In genomic region chr13:29204651-29205050, GRCh38 we compare ENCODE assay signal across 17 cellular contexts.
DNase-seq lines count a peak whose midpoint lies in the region; ATAC-seq and TF ChIP-seq lines count a peak whose summit lies in the region.
"Had no signal": no experiment of that assay in that cellular context is flagged by ENCODE, and none has a peak within 500 bp of the region (broad histone marks: within the 10 kb centered on the region; RNA-seq: fewer than 3 reads in every experiment).

No MANE protein-coding gene starts in this region.

- H3K9me3 ChIP-seq in heart left ventricle = peaks cover 0 to 23% (median 0%) of the 10 kb centered on the region in 12 donors
- H3K9me3 ChIP-seq: A549, Caco-2 had no signal

- no peaks in the 10 kb centered on the region for H3K27me3 Mint-ChIP-seq in activated T-helper 1 cell treated with anti-CD3 and anti-CD28 coated beads, Interleukin-12 subunit alpha, Interleukin-12 subunit beta, Interleukin-2, Interleukin-4 antibody, amounts not matched to agents 30 ng/mL and 10 ng/mL and 1 ng/mL, durations not matched to agents 14 hours and 24 hours and 36 hours (ENCODE audit: insufficient read depth)
- H3K27me3 Mint-ChIP-seq: B cell; CD4-positive, alpha-beta T cell had no signal

- H3K27ac Mint-ChIP-seq in activated T-helper 1 cell treated with anti-CD3 and anti-CD28 coated beads, Interleukin-12 subunit alpha, Interleukin-12 subunit beta, Interleukin-2, Interleukin-4 antibody, amounts not matched to agents 30 ng/mL and 10 ng/mL and 1 ng/mL, durations not matched to agents 14 hours and 24 hours and 36 hours = no peak overlapping the region
- H3K27ac Mint-ChIP-seq: B cell; CD4-positive, alpha-beta T cell; CD8-positive, alpha-beta T cell had no signal

- no peak overlapping the region for H3K4me3 Mint-ChIP-seq in activated T-helper 1 cell treated with anti-CD3 and anti-CD28 coated beads, Interleukin-12 subunit alpha, Interleukin-12 subunit beta, Interleukin-2, Interleukin-4 antibody, amounts not matched to agents 30 ng/mL and 10 ng/mL and 1 ng/mL, durations not matched to agents 14 hours and 24 hours and 36 hours
- H3K4me3 Mint-ChIP-seq: B cell; CD4-positive, alpha-beta T cell; CD8-positive, alpha-beta T cell had no signal

- TF ChIP-seq CTCF in heart left ventricle (IDR thresholded peaks at IDR 0.05) = no peak

- no peak for TF ChIP-seq POLR2A in heart left ventricle (IDR thresholded peaks at IDR 0.05)

- WGBS in heart left ventricle, 4 donors = 90 to 95% (median 91%) methylated on average over 10 to 13 of the region's 13 CpGs

- H3K27ac ChIP-seq in heart left ventricle = no peak overlapping the region
- H3K27ac ChIP-seq: 22Rv1; A549; BLaER1 treated with 17β-estradiol and CSF1 and Interleukin-3, amounts not matched to agents 10 nM and 100 nM; C4-2B had no signal

- intact Hi-C loops in Right ventricle myocardium inferior (cut with DNase I) (no loop called here), heart left ventricle (cut with DNase I) (no loop called here), posterior vena cava (cut with DNase I) (no loop called here)
- intact Hi-C loops in activated T-helper 1 cell treated with anti-CD3 and anti-CD28 coated beads, Interleukin-12 subunit alpha, Interleukin-12 subunit beta, Interleukin-2, Interleukin-4 antibody, amounts not matched to agents 30 ng/mL and 10 ng/mL and 1 ng/mL, durations not matched to agents 14 hours and 24 hours and 36 hours (cut with micrococcal nuclease) = no loop called here

- H3K36me3 Mint-ChIP-seq in activated T-helper 1 cell treated with anti-CD3 and anti-CD28 coated beads, Interleukin-12 subunit alpha, Interleukin-12 subunit beta, Interleukin-2, Interleukin-4 antibody, amounts not matched to agents 30 ng/mL and 10 ng/mL and 1 ng/mL, durations not matched to agents 14 hours and 24 hours and 36 hours (ENCODE audit: low read depth) = no peaks in the 10 kb centered on the region
- H3K36me3 Mint-ChIP-seq: CD8-positive, alpha-beta T cell had no signal

- no peak overlapping the region for H3K4me3 ChIP-seq in heart left ventricle
- H3K4me3 ChIP-seq: A549; BLaER1 treated with 17β-estradiol and CSF1 and Interleukin-3, amounts not matched to agents 10 nM and 100 nM had no signal

- H3K27me3 ChIP-seq in heart left ventricle = no peaks in the 10 kb centered on the region
- H3K27me3 ChIP-seq: BLaER1 treated with 17β-estradiol and CSF1 and Interleukin-3, amounts not matched to agents 10 nM and 100 nM had no signal

- H3K4me1 Mint-ChIP-seq in activated T-helper 1 cell treated with anti-CD3 and anti-CD28 coated beads, Interleukin-12 subunit alpha, Interleukin-12 subunit beta, Interleukin-2, Interleukin-4 antibody, amounts not matched to agents 30 ng/mL and 10 ng/mL and 1 ng/mL, durations not matched to agents 14 hours and 24 hours and 36 hours (ENCODE audit: low read depth) = no peaks in the 10 kb centered on the region
- H3K4me1 Mint-ChIP-seq: B cell had no signal

- ATAC-seq in Right ventricle myocardium inferior (peak; percentile 3), heart left ventricle (no peak)
- ATAC-seq: A549; CD8-positive, alpha-beta T cell had no signal

- no peaks in the 10 kb centered on the region for H3K36me3 ChIP-seq in heart left ventricle
- H3K36me3 ChIP-seq: BLaER1 treated with 17β-estradiol and CSF1 and Interleukin-3, amounts not matched to agents 10 nM and 100 nM had no signal

- H3K9me3 Mint-ChIP-seq in activated T-helper 1 cell treated with anti-CD3 and anti-CD28 coated beads, Interleukin-12 subunit alpha, Interleukin-12 subunit beta, Interleukin-2, Interleukin-4 antibody, amounts not matched to agents 30 ng/mL and 10 ng/mL and 1 ng/mL, durations not matched to agents 14 hours and 24 hours and 36 hours = peaks cover 9% of the 10 kb centered on the region
- H3K9me3 Mint-ChIP-seq: CD4-positive, alpha-beta T cell had no signal

- H3K4me1 ChIP-seq in heart left ventricle = no peaks in the 10 kb centered on the region
- H3K4me1 ChIP-seq: A549; BLaER1 treated with 17β-estradiol and CSF1 and Interleukin-3, amounts not matched to agents 10 nM and 100 nM; Caco-2 had no signal

- DNase-seq in Right ventricle myocardium inferior (ENCODE audit: missing footprints) (no peak), heart left ventricle (no peak), posterior vena cava (ENCODE audit: low spot score) (peak; percentile 73), superior temporal gyrus (ENCODE audit: extremely low spot score) (no peak)
- DNase-seq in activated T-helper 1 cell treated with anti-CD3 and anti-CD28 coated beads, Interleukin-12 subunit alpha, Interleukin-12 subunit beta, Interleukin-2, Interleukin-4 antibody, amounts not matched to agents 30 ng/mL and 10 ng/mL and 1 ng/mL, durations not matched to agents 14 hours and 24 hours and 36 hours (ENCODE audit: low spot score) = no peak
- DNase-seq: AML-193; Caco-2; Calu3; CD4-positive, alpha-beta T cell; CD8-positive, alpha-beta T cell; DMS79 treated with DMSO at 0.1 percent for 48 hours; GF-D8 had no signal
